ENCODE assay signal across 8 cellular contexts in genomic region chr18:62186656-62187542, GRCh38. TPM values are rescaled to one million over a fixed set of nuclear protein-coding genes. Genes with fewer than 3 reads are reported as not detected.
A peak's percentile ranks its signal among the peaks of the same experiment; 100 is the strongest.
DNase-seq lines count a peak whose midpoint lies in the region; ATAC-seq and TF ChIP-seq lines count a peak whose summit lies in the region.

PIGN (minus strand) TSS chr18:62187056; CDS start chr18:62161353, 25,703 bp downstream.
RELCH (plus strand) TSS chr18:62187255; CDS start chr18:62187506, 251 bp downstream.

- DNase-seq in Ammon's horn (ENCODE audit: low spot score): peak; percentile 99
- DNase-seq in GM19238 (ENCODE audit: insufficient read length, low spot score): peak; percentile 82
- DNase-seq in NCI-H524 (lab: John Stamatoyannopoulos, UW): peak; percentile 98
- peak; percentile 97 for DNase-seq in activated CD4-positive, alpha-beta T cell treated with anti-CD3 and anti-CD28 coated beads for 36 hours
- peak; percentile 93 for DNase-seq in kidney epithelial cell (ENCODE audit: low read depth)
- DNase-seq in stimulated activated CD4-positive, alpha-beta T cell treated with anti-CD3 and anti-CD28 coated beads, Interleukin-15, amount 100 ng/mL, for 48 hours (ENCODE audit: low read depth in 2 of 2): peak; percentile 92 to 94

- CTCF ChIA-PET in activated CD4-positive, alpha-beta T cell treated with anti-CD3 and anti-CD28 coated beads for 36 hours (lab: Charles Lee): interaction anchor here (0.6 to 10.0 kb wide), 10 partner anchors 10 to 871 kb away, joined by 3 to 125 read pairs (median 4); no protein-coding TSS in a partner anchor

- peak within 1 kb of the TSS; percentile 67 for H3K27ac ChIP-seq in cingulate gyrus (ENCODE audit: low read depth, low read length)

- peak within 1 kb of the TSS; percentile 98 for H3K4me3 Mint-ChIP-seq in activated CD4-positive, alpha-beta T cell treated with anti-CD3 and anti-CD28 coated beads for 36 hours

- peak within 1 kb of the TSS; percentile 97 for H3K4me3 ChIP-seq in kidney epithelial cell (ENCODE audit: low read depth, low read length)

- peaks cover 15% of the 10 kb centered on the region for H3K36me3 Mint-ChIP-seq in activated CD4-positive, alpha-beta T cell treated with anti-CD3 and anti-CD28 coated beads for 36 hours (ENCODE audit: low read depth)

- intact Hi-C loops in activated CD4-positive, alpha-beta T cell treated with anti-CD3 and anti-CD28 coated beads for 36 hours (cut with DNase I, micrococcal nuclease): loop anchor here (1.0 to 5.0 kb wide), 12 partner anchors 62 to 1235 kb away; partner anchors contain the start of genes PHLPP1 (in 2 of the 2), KDSR (in 1 of the 2), RNF152 (in 1 of the 2) and TNFRSF11A (in 1 of the 2)

- no peaks in the 10 kb centered on the region for H3K27me3 Mint-ChIP-seq in activated CD4-positive, alpha-beta T cell treated with anti-CD3 and anti-CD28 coated beads for 36 hours

- POLR2A ChIA-PET in activated CD4-positive, alpha-beta T cell treated with anti-CD3 and anti-CD28 coated beads for 36 hours (lab: Charles Lee): interaction anchor here (1.4 to 1.7 kb wide), 2 partner anchors 10 to 337 kb away, joined by 3 to 10 read pairs; no protein-coding TSS in a partner anchor

- H3K4me1 Mint-ChIP-seq in activated CD4-positive, alpha-beta T cell treated with anti-CD3 and anti-CD28 coated beads for 36 hours: peaks cover 43% of the 10 kb centered on the region

- no peak for TF ChIP-seq CTCF in kidney epithelial cell (IDR thresholded peaks at IDR 0.05; ENCODE audit: insufficient read depth, low read length, poor library complexity, severe bottlenecking)

- H3K36me3 ChIP-seq in kidney epithelial cell (ENCODE audit: control insufficient read depth, insufficient read depth, low read length): no peaks in the 10 kb centered on the region

- peak; percentile 90 for ATAC-seq in HG03442 (IDR thresholded peaks at IDR 0.05; ENCODE audit: unreplicated experiment)
- ATAC-seq in activated CD4-positive, alpha-beta T cell treated with anti-CD3 and anti-CD28 coated beads for 36 hours: peak; percentile 94

- peak within 1 kb of the TSS; percentile 96 for H3K27ac Mint-ChIP-seq in activated CD4-positive, alpha-beta T cell treated with anti-CD3 and anti-CD28 coated beads for 36 hours

- H3K9me3 Mint-ChIP-seq in activated CD4-positive, alpha-beta T cell treated with anti-CD3 and anti-CD28 coated beads for 36 hours (ENCODE audit: low read depth): no peaks in the 10 kb centered on the region

- H3K27me3 ChIP-seq in kidney epithelial cell (ENCODE audit: control insufficient read depth, insufficient read depth, low read length): no peaks in the 10 kb centered on the region

RNA-seq across cellular contexts. Expression of gene PIGN, which starts in this region (rescaled TPM):
- 10 to 100 TPM; 29.0 to 29.4 TPM for total RNA-seq in activated CD4-positive, alpha-beta T cell treated with anti-CD3 and anti-CD28 coated beads for 36 hours
- total RNA-seq in kidney epithelial cell: 17.2 and 22.6 TPM in 2 replicates

RNA-seq across cellular contexts. Expression of gene RELCH, which starts in this region (rescaled TPM):
- 10 to 100 TPM; 20.5 to 20.7 TPM for total RNA-seq in activated CD4-positive, alpha-beta T cell treated with anti-CD3 and anti-CD28 coated beads for 36 hours
- total RNA-seq in kidney epithelial cell: 17.4 and 21.5 TPM in 2 replicates

Comparison
In these comparisons a context has a peak if more than half of its experiments do, and no peak if none do; other contexts are left out.
1. Peak in every context shown above with its lines: DNase-seq, ATAC-seq, H3K4me3 ChIP-seq and H3K27ac ChIP-seq.